ENCODE assay signal across 7 cellular contexts in genomic region chrX:48598645-48599044, GRCh38. TPM values are rescaled to one million over a fixed set of nuclear protein-coding genes. Genes with fewer than 3 reads are reported as not detected.
DNase-seq lines count a peak whose midpoint lies in the region; ATAC-seq, FAIRE-seq and TF ChIP-seq lines count a peak whose summit lies in the region.

No MANE protein-coding gene starts in this region.

- H3K27ac Mint-ChIP-seq in activated CD8-positive, alpha-beta T cell treated with anti-CD3 and anti-CD28 coated beads, Interleukin-2, amount 10 ng/mL, durations not matched to agents 7 days and 5 days, result no peak overlapping the region
- H3K27ac Mint-ChIP-seq in stimulated activated effector memory CD8-positive, alpha-beta T cell treated with anti-CD3 and anti-CD28 coated beads, Interleukin-12 subunit alpha, Interleukin-12 subunit beta, amount 100 ng/mL, for 72 hours, result peak overlapping the region; percentile 100

- no peak for TF ChIP-seq POLR2A in HCT116 (IDR thresholded peaks at IDR 0.05; ENCODE audit: borderline replicate concordance, extremely low read depth, insufficient read depth, insufficient read length)

- POLR2A ChIA-PET in HCT116 (lab: Charles Lee), result interaction anchor here (1.0 kb wide), 1 partner anchor 21 kb away, joined by 3 read pairs; no protein-coding TSS in a partner anchor
- POLR2A ChIA-PET in activated CD8-positive, alpha-beta T cell treated with anti-CD3 and anti-CD28 coated beads, Interleukin-2, amount 10 ng/mL, durations not matched to agents 7 days and 5 days (lab: Charles Lee), result no interaction called here

- WGBS in small intestine, 3 donors, result 90 to 91% (median 91%) methylated on average over 19 to 24 of the region's 24 CpGs

- ATAC-seq in HCT116 (no peak), HG03135 (IDR thresholded peaks at IDR 0.05; ENCODE audit: unreplicated experiment) (no peak)
- no peak for ATAC-seq in activated CD8-positive, alpha-beta T cell treated with anti-CD3 and anti-CD28 coated beads, Interleukin-2, amount 10 ng/mL, durations not matched to agents 7 days and 5 days
- ATAC-seq in stimulated activated effector memory CD8-positive, alpha-beta T cell treated with anti-CD3 and anti-CD28 coated beads, Interleukin-12 subunit alpha, Interleukin-12 subunit beta, amount 100 ng/mL, for 72 hours, result no peak

- H3K4me3 ChIP-seq in HCT116 (replicated peaks in 1 of 2; ENCODE audit: low read depth in 1 of 2, low read length in 2 of 2) (peak overlapping the region; percentile 70 to 74), iPS-15b (ENCODE audit: low read depth, low read length) (peak overlapping the region; percentile 27), small intestine (ENCODE audit: low read depth in 1 of 2, low read length in 2 of 2) (no peak overlapping the region)

- no TSS peak for BruUV-seq in HCT116 (replicated peaks; lab: Mats Ljungman, UMichigan)

- H3K27me3 Mint-ChIP-seq in activated CD8-positive, alpha-beta T cell treated with anti-CD3 and anti-CD28 coated beads, Interleukin-2, amount 10 ng/mL, durations not matched to agents 7 days and 5 days (ENCODE audit: low read depth), result no peaks in the 10 kb centered on the region

- no peaks in the 10 kb centered on the region for H3K9me3 Mint-ChIP-seq in activated CD8-positive, alpha-beta T cell treated with anti-CD3 and anti-CD28 coated beads, Interleukin-2, amount 10 ng/mL, durations not matched to agents 7 days and 5 days (ENCODE audit: insufficient read depth)
- no peaks in the 10 kb centered on the region for H3K9me3 Mint-ChIP-seq in stimulated activated effector memory CD8-positive, alpha-beta T cell treated with anti-CD3 and anti-CD28 coated beads, Interleukin-12 subunit alpha, Interleukin-12 subunit beta, amount 100 ng/mL, for 72 hours

- H3K9ac ChIP-seq in HCT116 (ENCODE audit: low read length) (0 out of 2 replicates have a peak overlapping the region, but pooled peaks have one; percentile 86), iPS-15b (ENCODE audit: low read depth, low read length) (no peak overlapping the region)

- DNase-seq in HCT116 (ENCODE audit: low read depth, low spot score), result no peak
- DNase-seq in activated CD8-positive, alpha-beta T cell treated with anti-CD3 and anti-CD28 coated beads, Interleukin-2, amount 10 ng/mL, durations not matched to agents 7 days and 5 days, result no peak
- no peak for DNase-seq in stimulated activated effector memory CD8-positive, alpha-beta T cell treated with anti-CD3 and anti-CD28 coated beads, Interleukin-12 subunit alpha, Interleukin-12 subunit beta, amount 100 ng/mL, for 72 hours (ENCODE audit: low spot score in 2 of 2)
- no peak for DNase-seq in small intestine
- DNase-seq in HPDE6-E6E7 (ENCODE audit: extremely low spot score), result no peak

- H3K27ac ChIP-seq in HCT116 (ENCODE audit: low read depth, low read length) (peak overlapping the region; percentile 38; the same call in 1 of the 2 replicates), small intestine (ENCODE audit: low read depth in 1 of 2, low read length in 1 of 2) (no peak overlapping the region)

- no peak overlapping the region for H2AFZ ChIP-seq in HCT116 (ENCODE audit: low read depth, low read length, poor library complexity, severe bottlenecking)

- H3K4me1 ChIP-seq in HCT116 (ENCODE audit: control insufficient read depth in 1 of 2, insufficient read depth in 2 of 2, low read length in 2 of 2) (peaks cover 3 to 11% of the 10 kb centered on the region in 2 experiments; a peak in 2 of 4 replicates), iPS-15b (ENCODE audit: control insufficient read depth, insufficient read depth, low read length) (no peaks in the 10 kb centered on the region), small intestine (ENCODE audit: control insufficient read depth in 2 of 2, insufficient read depth in 1 of 2, low read depth in 1 of 2, low read length in 1 of 2) (no peaks in the 10 kb centered on the region)

- no peaks in the 10 kb centered on the region for H3K79me2 ChIP-seq in HCT116 (ENCODE audit: insufficient read depth, low read length)

- no peak for TF ChIP-seq CTCF in HCT116 (IDR thresholded peaks at IDR 0.05 in 2 of 3, conservative IDR thresholded peaks at IDR 0.05 in 1 of 3; ENCODE audit: borderline replicate concordance in 1 of 3, insufficient read depth in 1 of 3, low read depth in 2 of 3, low read length in 2 of 3)

- RAD21 ChIA-PET in HCT116 (lab: Charles Lee; ENCODE audit: low non-redundant PET in 1 of 2, low total read pairs in 2 of 2, uncharacterized antibody in 2 of 2, unreplicated experiment in 2 of 2), result no interaction called here

- H3K9me3 ChIP-seq in HCT116 (ENCODE audit: control insufficient read depth in 1 of 2, insufficient read depth in 1 of 2, low read depth in 1 of 2, low read length in 2 of 2), result no peaks in the 10 kb centered on the region
- H3K9me3 ChIP-seq in iPS-15b (ENCODE audit: control insufficient read depth, insufficient read depth, low read length), result no peaks in the 10 kb centered on the region
- no peaks in the 10 kb centered on the region for H3K9me3 ChIP-seq in small intestine (ENCODE audit: control insufficient read depth, low read depth)

- H3K27me3 ChIP-seq in HCT116 (ENCODE audit: insufficient read depth, low read length) (no peaks in the 10 kb centered on the region), iPS-15b (ENCODE audit: control insufficient read depth, insufficient read depth, low read length) (no peaks in the 10 kb centered on the region), small intestine (ENCODE audit: control insufficient read depth in 2 of 2, insufficient read depth in 2 of 2, low read length in 2 of 2) (no peaks in the 10 kb centered on the region)

- intact Hi-C loops in HCT116 (cut with micrococcal nuclease), result no loop called here

- CTCF ChIA-PET in HCT116 (lab: Charles Lee), result no interaction called here
- CTCF ChIA-PET in activated CD8-positive, alpha-beta T cell treated with anti-CD3 and anti-CD28 coated beads, Interleukin-2, amount 10 ng/mL, durations not matched to agents 7 days and 5 days (lab: Charles Lee), result no interaction called here

- peaks cover 9% of the 10 kb centered on the region for H3K36me3 Mint-ChIP-seq in activated CD8-positive, alpha-beta T cell treated with anti-CD3 and anti-CD28 coated beads, Interleukin-2, amount 10 ng/mL, durations not matched to agents 7 days and 5 days (ENCODE audit: low read depth)
- H3K36me3 Mint-ChIP-seq in stimulated activated effector memory CD8-positive, alpha-beta T cell treated with anti-CD3 and anti-CD28 coated beads, Interleukin-12 subunit alpha, Interleukin-12 subunit beta, amount 100 ng/mL, for 72 hours, result peaks cover 29% of the 10 kb centered on the region

- no peak for TF ChIP-seq RAD21 in HCT116 (IDR thresholded peaks at IDR 0.05; ENCODE audit: low read depth)

- peak overlapping the region; percentile 80 for H3K4me2 ChIP-seq in HCT116 (ENCODE audit: low read length)

- H3K4me1 Mint-ChIP-seq in activated CD8-positive, alpha-beta T cell treated with anti-CD3 and anti-CD28 coated beads, Interleukin-2, amount 10 ng/mL, durations not matched to agents 7 days and 5 days (ENCODE audit: low read depth), result peaks cover 9% of the 10 kb centered on the region
- peaks cover 18% of the 10 kb centered on the region for H3K4me1 Mint-ChIP-seq in stimulated activated effector memory CD8-positive, alpha-beta T cell treated with anti-CD3 and anti-CD28 coated beads, Interleukin-12 subunit alpha, Interleukin-12 subunit beta, amount 100 ng/mL, for 72 hours

- H3K9me2 ChIP-seq in HCT116 (ENCODE audit: insufficient read depth), result no peaks in the 10 kb centered on the region

- no peaks in the 10 kb centered on the region for H4K20me1 ChIP-seq in HCT116 (ENCODE audit: insufficient read depth)

- peak overlapping the region; percentile 93 for H3K4me3 Mint-ChIP-seq in activated CD8-positive, alpha-beta T cell treated with anti-CD3 and anti-CD28 coated beads, Interleukin-2, amount 10 ng/mL, durations not matched to agents 7 days and 5 days
- H3K4me3 Mint-ChIP-seq in stimulated activated effector memory CD8-positive, alpha-beta T cell treated with anti-CD3 and anti-CD28 coated beads, Interleukin-12 subunit alpha, Interleukin-12 subunit beta, amount 100 ng/mL, for 72 hours, result peak overlapping the region; percentile 96

- FAIRE-seq in small intestine (lab: Jason Lieb, UNC), result no peak

- H3K36me3 ChIP-seq in HCT116 (ENCODE audit: control insufficient read depth in 1 of 2, insufficient read depth in 2 of 2, low read length in 2 of 2) (peaks cover 0 to 4% of the 10 kb centered on the region in 2 experiments; a peak in 1 of 4 replicates), iPS-15b (ENCODE audit: control insufficient read depth, insufficient read depth, low read length) (peaks cover 12% of the 10 kb centered on the region), small intestine (ENCODE audit: control insufficient read depth in 2 of 2, insufficient read depth in 2 of 2, low read length in 2 of 2) (peaks cover 5 to 6% of the 10 kb centered on the region in 2 donors)

TF ChIP-seq in HCT116, 20 proteins besides CTCF, POLR2A, EP300 and RAD21 (continues in another document):
- TF ChIP-seq TCF7L2 (IDR thresholded peaks at IDR 0.05; ENCODE audit: borderline replicate concordance, extremely low read depth, insufficient read depth, insufficient read length), result no peak
- TF ChIP-seq ATF3 (IDR thresholded peaks at IDR 0.05), result no peak
- no peak for TF ChIP-seq ZFX (IDR thresholded peaks at IDR 0.05)
- no peak for TF ChIP-seq EZH2phosphoT487 (IDR thresholded peaks at IDR 0.05; ENCODE audit: borderline replicate concordance)

RNA-seq across cellular contexts. Expression of gene WDR13, which starts 1.4 kb away (rescaled TPM):
- 54.0 TPM for total RNA-seq in HCT116 (2021; ENCODE audit: unreplicated experiment)
- 93.8 and 127 TPM in 2 replicates for polyA plus RNA-seq in HCT116 (2012)
- total RNA-seq in activated CD8-positive, alpha-beta T cell treated with anti-CD3 and anti-CD28 coated beads, Interleukin-2, amount 10 ng/mL, durations not matched to agents 7 days and 5 days, result 10 to 100 TPM; 37.6 to 43.7 TPM
- polyA plus RNA-seq in small intestine, result 100 to 1,000 TPM; 107 to 326 (median 318) TPM

RNA-seq across cellular contexts. Expression of gene RBM3, which starts 24.4 kb away (rescaled TPM):
- 233 TPM for total RNA-seq in HCT116 (2021; ENCODE audit: unreplicated experiment)
- polyA plus RNA-seq in HCT116 (2012), result 217 and 219 TPM in 2 replicates
- 100 to 1,000 TPM; 266 to 278 TPM for total RNA-seq in activated CD8-positive, alpha-beta T cell treated with anti-CD3 and anti-CD28 coated beads, Interleukin-2, amount 10 ng/mL, durations not matched to agents 7 days and 5 days
- 100 to 1,000 TPM in 2 of 3 donors, 10 to 100 TPM in 1; 87.9 to 186 (median 160) TPM for polyA plus RNA-seq in small intestine

RNA-seq across cellular contexts. Expression of gene TBC1D25, which starts 59.1 kb away (rescaled TPM):
- total RNA-seq in HCT116 (2021; ENCODE audit: unreplicated experiment), result 10.5 TPM
- polyA plus RNA-seq in HCT116 (2012), result 10.5 and 10.8 TPM in 2 replicates
- 10 to 100 TPM; 16.2 to 16.7 TPM for total RNA-seq in activated CD8-positive, alpha-beta T cell treated with anti-CD3 and anti-CD28 coated beads, Interleukin-2, amount 10 ng/mL, durations not matched to agents 7 days and 5 days
- polyA plus RNA-seq in small intestine, result 1 to 10 TPM; 6.0 to 6.5 (median 6.5) TPM

Comparison
In these comparisons a context has a peak if more than half of its experiments do, and no peak if none do; other contexts are left out.
1. H3K4me3 ChIP-seq: peak in HCT116 (2 of 2) and iPS-15b (single experiment); none in small intestine (0 of 2).